Comparison of ENCODE assay signal across 8 cellular contexts in genomic region chr21:21003701-21004100, GRCh38. TPM values are rescaled to one million over a fixed set of nuclear protein-coding genes. Genes with fewer than 3 reads are reported as not detected.
A peak's percentile ranks its signal among the peaks of the same experiment; 100 is the strongest.
DNase-seq lines count a peak whose midpoint lies in the region; ATAC-seq and TF ChIP-seq lines count a peak whose summit lies in the region.

No MANE protein-coding gene starts in this region.

- H3K4me1 Mint-ChIP-seq in effector memory CD8-positive, alpha-beta T cell (ENCODE audit: low read depth in 2 of 2): no peaks in the 10 kb centered on the region

- ATAC-seq in body of pancreas (no peak), GM19467 (IDR thresholded peaks at IDR 0.05; ENCODE audit: unreplicated experiment) (no peak)
- ATAC-seq in effector memory CD8-positive, alpha-beta T cell (replicated peaks): no peak

- H3K4me3 Mint-ChIP-seq in effector memory CD8-positive, alpha-beta T cell: no peak overlapping the region

- no peak overlapping the region for H3K27ac Mint-ChIP-seq in effector memory CD8-positive, alpha-beta T cell

- TF ChIP-seq CTCF in body of pancreas (IDR thresholded peaks at IDR 0.05) (peak in 1 of 7 experiments; percentile 23), stomach (IDR thresholded peaks at IDR 0.05) (no peak)

- TF ChIP-seq POLR2A in body of pancreas (IDR thresholded peaks at IDR 0.05): no peak
- TF ChIP-seq POLR2A in stomach (IDR thresholded peaks at IDR 0.05): no peak

- peaks cover 15% of the 10 kb centered on the region for H3K4me1 ChIP-seq in Karpas-422 (ENCODE audit: low read length)
- no peaks in the 10 kb centered on the region for H3K4me1 ChIP-seq in iPS DF 6.9 (ENCODE audit: control insufficient read depth, insufficient read depth, low read length)
- peaks cover 3% of the 10 kb centered on the region for H3K4me1 ChIP-seq in body of pancreas
- H3K4me1 ChIP-seq in stomach: peaks cover 0 to 7% (median 2%) of the 10 kb centered on the region in 4 donors

- H3K36me3 ChIP-seq in Karpas-422 (ENCODE audit: insufficient read depth, low read length) (no peaks in the 10 kb centered on the region), iPS DF 6.9 (ENCODE audit: control insufficient read depth, insufficient read depth, low read length) (no peaks in the 10 kb centered on the region), body of pancreas (replicated peaks in 1 of 2; ENCODE audit: insufficient read depth in 1 of 2, low read depth in 2 of 2) (no peaks in the 10 kb centered on the region), stomach (no peaks in the 10 kb centered on the region)

- no peaks in the 10 kb centered on the region for H3K27me3 ChIP-seq in Karpas-422 (ENCODE audit: low read length)
- peaks cover 3% of the 10 kb centered on the region; the same call in 1 of the 2 replicates for H3K27me3 ChIP-seq in iPS DF 6.9 (ENCODE audit: control insufficient read depth, insufficient read depth, low read length)
- H3K27me3 ChIP-seq in body of pancreas: no peaks in the 10 kb centered on the region
- H3K27me3 ChIP-seq in stomach: no peaks in the 10 kb centered on the region

- no peak for TF ChIP-seq EP300 in stomach (IDR thresholded peaks at IDR 0.05)

- no peak overlapping the region for H3K4me2 ChIP-seq in Karpas-422 (ENCODE audit: low read depth, low read length, poor library complexity, severe bottlenecking)

- H3K9me3 ChIP-seq in Karpas-422 (ENCODE audit: low read length) (no peaks in the 10 kb centered on the region), iPS DF 6.9 (ENCODE audit: control insufficient read depth, insufficient read depth, low read length) (no peaks in the 10 kb centered on the region), body of pancreas (no peaks in the 10 kb centered on the region), stomach (no peaks in the 10 kb centered on the region)

- no peaks in the 10 kb centered on the region for H3K36me3 Mint-ChIP-seq in effector memory CD8-positive, alpha-beta T cell (ENCODE audit: insufficient read depth)

- H3K27me3 Mint-ChIP-seq in effector memory CD8-positive, alpha-beta T cell: no peaks in the 10 kb centered on the region

- H3K9me2 ChIP-seq in Karpas-422 (replicated peaks; ENCODE audit: insufficient read depth, low read length): no peaks in the 10 kb centered on the region

- H3K4me3 ChIP-seq in Karpas-422 (ENCODE audit: low read length): no peak overlapping the region
- no peak overlapping the region for H3K4me3 ChIP-seq in iPS DF 6.9 (ENCODE audit: low read length)
- H3K4me3 ChIP-seq in body of pancreas: no peak overlapping the region
- H3K4me3 ChIP-seq in stomach: no peak overlapping the region

- H3K9me3 Mint-ChIP-seq in effector memory CD8-positive, alpha-beta T cell: peaks cover 0 to 6% of the 10 kb centered on the region in 2 donors

- H4K20me1 ChIP-seq in Karpas-422 (ENCODE audit: insufficient read depth, low read depth, low read length): no peaks in the 10 kb centered on the region

- intact Hi-C loops in body of pancreas (cut with DNase I) (no loop called here), stomach (cut with DNase I; ENCODE audit: low total_unique reads) (no loop called here)

- whole genome bisulfite sequencing in iPS DF 6.9 (ENCODE audit: insufficient coverage, insufficient read length): no CpG with 5 or more reads among the region's 4 CpGs
- WGBS in body of pancreas, 2 donors: 24 to 35% methylated on average over 4 of the region's 4 CpGs
- 42 to 55% (median 46%) methylated on average over 4 of the region's 4 CpGs for WGBS in stomach, 5 donors

- no peak overlapping the region for H3K9ac ChIP-seq in Karpas-422 (ENCODE audit: low read length)

- no peaks in the 10 kb centered on the region for H3K79me2 ChIP-seq in Karpas-422 (ENCODE audit: low read length)

- DNase-seq in DMS 273 (lab: John Stamatoyannopoulos, UW; ENCODE audit: unreplicated experiment) (peak; percentile 72), Karpas-422 (peak; percentile 81), SK-MEL-5 (ENCODE audit: low read depth, low spot score) (peak; percentile 77), iPS DF 6.9 (ENCODE audit: low read depth, low spot score) (peak; percentile 41), body of pancreas (no peak), stomach (no peak)
- no peak for DNase-seq in effector memory CD8-positive, alpha-beta T cell

- no peak overlapping the region for H2AFZ ChIP-seq in Karpas-422 (ENCODE audit: low read length)

- H3K27ac ChIP-seq in Karpas-422 (ENCODE audit: low read length): no peak overlapping the region
- H3K27ac ChIP-seq in iPS DF 6.9 (ENCODE audit: low read length): no peak overlapping the region
- no peak overlapping the region for H3K27ac ChIP-seq in body of pancreas
- H3K27ac ChIP-seq in stomach: no peak overlapping the region

- in situ Hi-C loops in SK-MEL-5 (cut with HindIII; ENCODE audit: low pct_unique_long_range_greater_than_20kb, low sequenced_read_pairs): no loop called here

RNA-seq across cellular contexts. Expression of gene NCAM2, which starts 5.5 kb away (rescaled TPM):
- 0.18 TPM in 1 of 2 replicates, not detected in the other for total RNA-seq in Karpas-422 (2014; rRNA removed; shearing (Covaris generic); ENCODE audit: low replicate concordance)
- total RNA-seq in SK-MEL-5 (2014; rRNA removed; shearing (Covaris generic)): 5.2 and 7.3 TPM in 2 replicates
- polyA plus RNA-seq in SK-MEL-5 (2015; cell fraction: cytosol; rRNA removed): 2.1 and 3.8 TPM in 2 replicates
- polyA plus RNA-seq in SK-MEL-5 (2015; cell fraction: nucleus; rRNA removed): 0.46 and 3.7 TPM in 2 replicates
- total RNA-seq in body of pancreas: under 1 TPM; under 0.01 to 0.26 TPM
- 10 to 100 TPM in 1 of 5 donors, under 1 TPM in 3, not detected in 1; 0.45 to 11.0 (median 0.73) TPM for total RNA-seq in stomach
- polyA plus RNA-seq in stomach: under 1 TPM; 0.06 to 0.61 (median 0.30) TPM

Comparison
In these comparisons a context has a peak if more than half of its experiments do, and no peak if none do; other contexts are left out.
1. DNase-seq: peak in DMS 273 (single experiment), Karpas-422 (single experiment), SK-MEL-5 (single experiment) and iPS DF 6.9 (single experiment); none in body of pancreas (0 of 4), effector memory CD8-positive, alpha-beta T cell (0 of 3) and stomach (single experiment).